In the genomic region with DNA sequence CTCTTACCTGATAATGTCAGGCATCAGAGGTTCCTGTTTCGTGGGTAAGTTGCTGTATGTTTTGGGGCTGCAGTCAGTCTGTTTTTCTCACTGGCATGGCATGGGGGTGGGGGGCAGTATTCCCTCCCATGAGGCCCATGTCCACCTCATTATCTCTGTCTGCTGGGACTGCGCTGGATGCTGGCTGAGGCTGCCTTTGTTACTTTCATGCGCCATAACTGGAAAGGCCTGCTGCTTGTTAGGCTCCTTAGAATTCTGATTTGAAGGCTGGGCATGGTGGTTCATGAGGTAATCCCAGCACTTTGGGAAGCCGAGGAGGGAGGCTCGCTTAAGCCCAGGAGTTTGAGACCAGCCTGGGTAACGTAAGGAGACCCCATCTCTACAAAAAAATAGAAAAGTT, we compare ENCODE assay signal across 22 cellular contexts. TPM values are rescaled to one million over a fixed set of nuclear protein-coding genes. Genes with fewer than 3 reads are reported as not detected.
DNase-seq lines count a peak whose midpoint lies in the region; ATAC-seq, FAIRE-seq and TF ChIP-seq lines count a peak whose summit lies in the region.
"Had no signal": no experiment of that assay in that cellular context is flagged by ENCODE, and none has a peak within 500 bp of the region (broad histone marks: within the 10 kb centered on the region; RNA-seq: fewer than 3 reads in every experiment).

No MANE protein-coding gene starts in this region.

- H3K4me1 ChIP-seq in lower lobe of right lung (no peaks in the 10 kb centered on the region), sigmoid colon (no peaks in the 10 kb centered on the region), left lung (no peaks in the 10 kb centered on the region)

- FAIRE-seq in D721Med (lab: Jason Lieb, UNC): no peak
- FAIRE-seq: A549, GM12892, GM19239 had no signal

- intact Hi-C loops in lower lobe of right lung (cut with DNase I): no loop called here
- intact Hi-C loops in sigmoid colon (cut with DNase I): no loop called here
- intact Hi-C loops in left lung (cut with DNase I): no loop called here

- no peak overlapping the region for H3K4me3 ChIP-seq in lower lobe of right lung
- H3K4me3 ChIP-seq in sigmoid colon: no peak overlapping the region
- H3K4me3 ChIP-seq in left lung: no peak overlapping the region
- H3K4me3 ChIP-seq: A549 had no signal

- H3K9me3 ChIP-seq in lower lobe of right lung (no peaks in the 10 kb centered on the region), sigmoid colon (no peaks in the 10 kb centered on the region), left lung (no peaks in the 10 kb centered on the region)
- H3K9me3 ChIP-seq: A549, BE2C had no signal

- H3K27me3 ChIP-seq in lower lobe of right lung (ENCODE audit: low read depth): no peaks in the 10 kb centered on the region
- no peaks in the 10 kb centered on the region for H3K27me3 ChIP-seq in sigmoid colon
- no peaks in the 10 kb centered on the region for H3K27me3 ChIP-seq in left lung
- H3K27me3 ChIP-seq: BE2C had no signal

- TF ChIP-seq CTCF in D721Med (IDR thresholded peaks at IDR 0.05; ENCODE audit: insufficient read depth, missing control alignments): no peak
- TF ChIP-seq CTCF in lower lobe of right lung (IDR thresholded peaks at IDR 0.05): no peak
- TF ChIP-seq CTCF in sigmoid colon (IDR thresholded peaks at IDR 0.05): no peak
- TF ChIP-seq CTCF in left lung (IDR thresholded peaks at IDR 0.05): no peak

- WGBS in sigmoid colon, 2 donors: 82 to 85% methylated on average over 6 of the region's 6 CpGs

- no peak for TF ChIP-seq EP300 in sigmoid colon (IDR thresholded peaks at IDR 0.05)

- peak overlapping the region; percentile 69 for H3K27ac ChIP-seq in angular gyrus (ENCODE audit: low read depth, low read length)
- no peak overlapping the region for H3K27ac ChIP-seq in lower lobe of right lung
- no peak overlapping the region for H3K27ac ChIP-seq in sigmoid colon
- no peak overlapping the region for H3K27ac ChIP-seq in left lung
- H3K27ac ChIP-seq: A549, C4-2B had no signal

- DNase-seq in D721Med (ENCODE audit: insufficient read length, low spot score): peak; percentile 7
- peak; percentile 14 for DNase-seq in G401 (ENCODE audit: low spot score)
- peak; percentile 14 for DNase-seq in lower lobe of right lung
- DNase-seq in sigmoid colon: no peak
- DNase-seq in left lung: no peak
- no peak for DNase-seq in activated gamma-delta T cell treated with Interleukin-2 at 50 U/mL for 16 hours
- DNase-seq: BE2C; CD4-positive, alpha-beta memory T cell; DMS153; DMS79 treated with DMSO at 0.1 percent for 48 hours; EL; GDM1 had no signal

- in situ Hi-C loops in G401 (cut with HindIII; ENCODE audit: low sequenced_read_pairs): no loop called here

- ATAC-seq in lower lobe of right lung: no peak
- no peak for ATAC-seq in GM19351 (IDR thresholded peaks at IDR 0.05; ENCODE audit: unreplicated experiment)
- ATAC-seq in left lung: no peak
- ATAC-seq: A549, HCT116 had no signal

- no peak for TF ChIP-seq POLR2A in sigmoid colon (IDR thresholded peaks at IDR 0.05)

- H3K36me3 ChIP-seq in lower lobe of right lung (no peaks in the 10 kb centered on the region), sigmoid colon (no peaks in the 10 kb centered on the region), left lung (no peaks in the 10 kb centered on the region)
- H3K36me3 ChIP-seq: BE2C had no signal

RNA-seq across cellular contexts. Expression of a gene that starts 9.8 kb away (rescaled TPM):
- total RNA-seq in G401 (2014; rRNA removed; shearing (Covaris generic)): 20.8 and 27.6 TPM in 2 replicates
- 3.8 TPM for total RNA-seq in lower lobe of right lung
- 1 to 10 TPM; 1.4 to 1.7 (median 1.5) TPM for total RNA-seq in sigmoid colon
- polyA plus RNA-seq in sigmoid colon: 10 to 100 TPM in 1 of 3 donors, 1 to 10 TPM in 1, under 1 TPM in 1; 0.46 to 10.7 (median 3.6) TPM
- 1 to 10 TPM; 3.9 to 4.9 TPM for total RNA-seq in left lung

RNA-seq across cellular contexts. Expression of a gene that starts 47.1 kb away (rescaled TPM):
- not detected in 2 replicates for total RNA-seq in G401 (2014; rRNA removed; shearing (Covaris generic))
- not detected for total RNA-seq in lower lobe of right lung
- not detected for total RNA-seq in sigmoid colon
- polyA plus RNA-seq in sigmoid colon: under 1 TPM in 1 of 3 donors, not detected in 2; 0.60 TPM
- not detected for total RNA-seq in left lung
- total RNA-seq: CD4-positive, alpha-beta memory T cell; H4; HT1080 had no signal
- polyA plus RNA-seq: A549; AG04450; CD4-positive, alpha-beta memory T cell had no signal

Comparison
In these comparisons a context has a peak if more than half of its experiments do, and no peak if none do; other contexts are left out.
1. DNase-seq: peak in D721Med (single experiment), G401 (single experiment) and lower lobe of right lung (single experiment); none in sigmoid colon (single experiment), left lung (0 of 2) and activated gamma-delta T cell treated with Interleukin-2 at 50 U/mL for 16 hours (single experiment).